In the genomic region with DNA sequence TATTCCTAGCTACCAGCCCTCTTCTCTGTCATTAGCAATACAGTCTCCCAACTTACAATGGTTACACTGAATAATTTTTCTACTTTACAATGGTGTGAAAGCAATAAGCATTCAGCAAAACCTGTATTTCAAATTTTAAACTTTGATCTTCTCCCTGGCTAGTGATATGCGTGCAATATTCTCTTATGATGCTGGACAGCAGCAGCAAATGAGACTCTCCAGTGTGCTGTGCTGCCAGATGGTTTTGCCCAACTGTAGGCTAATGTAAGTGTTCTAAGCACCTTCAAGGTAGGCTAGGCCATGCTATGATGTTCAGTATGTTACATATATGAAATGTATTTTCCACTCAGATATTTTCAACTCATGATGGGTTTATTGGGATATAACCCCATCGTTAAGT, we compare ENCODE assay signal across 9 cellular contexts. TPM values are rescaled to one million over a fixed set of nuclear protein-coding genes. Genes with fewer than 3 reads are reported as not detected.
"Had no signal": no experiment of that assay in that cellular context is flagged by ENCODE, and none has a peak within 500 bp of the region (broad histone marks: within the 10 kb centered on the region; RNA-seq: fewer than 3 reads in every experiment).

No MANE protein-coding gene starts in this region.

- FAIRE-seq: G401.6, GM12878, GM12891, GM12892, GM18507, GM19239 had no signal

- DNase-seq: GDM1, GF-D8 had no signal

- ATAC-seq: GM12878 had no signal

- H3K4me3 ChIP-seq: GM12878 had no signal

RNA-seq across cellular contexts. Expression of gene CFI, which starts 7.9 kb away (rescaled TPM):
- total RNA-seq: G401 had no signal

RNA-seq across cellular contexts. Expression of gene RRH, which starts 18.1 kb away (rescaled TPM):
- total RNA-seq: G401, GM12878 had no signal

RNA-seq across cellular contexts. Expression of gene LRIT3, which starts 38.2 kb away (rescaled TPM):
- total RNA-seq: G401, GM12878 had no signal
